In genomic region chr22:50303848-50304527, GRCh38 we compare ENCODE assay signal across 6 cellular contexts. TPM values are rescaled to one million over a fixed set of nuclear protein-coding genes. Genes with fewer than 3 reads are reported as not detected.
DNase-seq lines count a peak whose midpoint lies in the region; ATAC-seq and TF ChIP-seq lines count a peak whose summit lies in the region.

No MANE protein-coding gene starts in this region.

- H3K4me3 Mint-ChIP-seq in activated CD8-positive, alpha-beta T cell treated with anti-CD3 and anti-CD28 coated beads, Interleukin-2, amount 10 ng/mL, durations not matched to agents 7 days and 5 days = peak overlapping the region; percentile 18
- H3K4me3 Mint-ChIP-seq in mesothelial cell of epicardium = peak overlapping the region; percentile 90

- H3K27me3 Mint-ChIP-seq in activated CD8-positive, alpha-beta T cell treated with anti-CD3 and anti-CD28 coated beads, Interleukin-2, amount 10 ng/mL, durations not matched to agents 7 days and 5 days (ENCODE audit: low read depth) = peaks cover 2% of the 10 kb centered on the region
- no peaks in the 10 kb centered on the region for H3K27me3 Mint-ChIP-seq in mesothelial cell of epicardium (ENCODE audit: low read depth)

- H3K9me3 Mint-ChIP-seq in activated CD8-positive, alpha-beta T cell treated with anti-CD3 and anti-CD28 coated beads, Interleukin-2, amount 10 ng/mL, durations not matched to agents 7 days and 5 days (ENCODE audit: insufficient read depth) = no peaks in the 10 kb centered on the region
- no peaks in the 10 kb centered on the region for H3K9me3 Mint-ChIP-seq in mesothelial cell of epicardium

- no peaks in the 10 kb centered on the region for H3K36me3 Mint-ChIP-seq in activated CD8-positive, alpha-beta T cell treated with anti-CD3 and anti-CD28 coated beads, Interleukin-2, amount 10 ng/mL, durations not matched to agents 7 days and 5 days (ENCODE audit: low read depth)
- H3K36me3 Mint-ChIP-seq in mesothelial cell of epicardium = no peaks in the 10 kb centered on the region

- TF ChIP-seq CTCF in mesothelial cell of epicardium (IDR thresholded peaks at IDR 0.05; ENCODE audit: unreplicated experiment) = no peak

- CTCF ChIA-PET in activated CD8-positive, alpha-beta T cell treated with anti-CD3 and anti-CD28 coated beads, Interleukin-2, amount 10 ng/mL, durations not matched to agents 7 days and 5 days (lab: Charles Lee) = interaction anchor here (1.0 to 1.6 kb wide), 3 partner anchors 11 to 31 kb away, joined by 3 to 4 read pairs (median 4); no protein-coding TSS in a partner anchor

- DNase-seq in GM03348 (ENCODE audit: low spot score) (peak; percentile 49), mesothelial cell of epicardium (ENCODE audit: low spot score in 2 of 2, unreplicated experiment in 2 of 2) (no peak), NCI-H2029 (lab: John Stamatoyannopoulos, UW) (no peak), NCI-H2227 (lab: John Stamatoyannopoulos, UW; ENCODE audit: unreplicated experiment) (no peak)
- peak; percentile 37 for DNase-seq in activated CD8-positive, alpha-beta T cell treated with anti-CD3 and anti-CD28 coated beads, Interleukin-2, amount 10 ng/mL, durations not matched to agents 7 days and 5 days
- DNase-seq in activated CD4-positive, alpha-beta T cell treated with anti-CD3 and anti-CD28 coated beads for 4 hours = no peak

- H3K4me1 Mint-ChIP-seq in activated CD8-positive, alpha-beta T cell treated with anti-CD3 and anti-CD28 coated beads, Interleukin-2, amount 10 ng/mL, durations not matched to agents 7 days and 5 days (ENCODE audit: low read depth) = peaks cover 38% of the 10 kb centered on the region
- peaks cover 60% of the 10 kb centered on the region for H3K4me1 Mint-ChIP-seq in mesothelial cell of epicardium

- peak; percentile 14 for ATAC-seq in activated CD8-positive, alpha-beta T cell treated with anti-CD3 and anti-CD28 coated beads, Interleukin-2, amount 10 ng/mL, durations not matched to agents 7 days and 5 days

- POLR2A ChIA-PET in activated CD8-positive, alpha-beta T cell treated with anti-CD3 and anti-CD28 coated beads, Interleukin-2, amount 10 ng/mL, durations not matched to agents 7 days and 5 days (lab: Charles Lee) = interaction anchor here (0.7 to 3.8 kb wide), 3 partner anchors 10 to 47 kb away, joined by 3 to 23 read pairs (median 6); no protein-coding TSS in a partner anchor

- H3K27ac Mint-ChIP-seq in activated CD8-positive, alpha-beta T cell treated with anti-CD3 and anti-CD28 coated beads, Interleukin-2, amount 10 ng/mL, durations not matched to agents 7 days and 5 days = peak overlapping the region; percentile 34
- H3K27ac Mint-ChIP-seq in mesothelial cell of epicardium = peak overlapping the region; percentile 95

RNA-seq across cellular contexts. Expression of gene PLXNB2, which starts 3.5 kb away (rescaled TPM):
- 10 to 100 TPM; 48.4 to 49.9 TPM for total RNA-seq in activated CD8-positive, alpha-beta T cell treated with anti-CD3 and anti-CD28 coated beads, Interleukin-2, amount 10 ng/mL, durations not matched to agents 7 days and 5 days
- 467 to 493 TPM (median 468 TPM) in 3 replicates for total RNA-seq in mesothelial cell of epicardium

RNA-seq across cellular contexts. Expression of gene DENND6B, which starts 22.8 kb away (rescaled TPM):
- 1 to 10 TPM; 6.0 to 7.0 TPM for total RNA-seq in activated CD8-positive, alpha-beta T cell treated with anti-CD3 and anti-CD28 coated beads, Interleukin-2, amount 10 ng/mL, durations not matched to agents 7 days and 5 days
- total RNA-seq in mesothelial cell of epicardium = 19.0 to 20.7 TPM (median 19.2 TPM) in 3 replicates

RNA-seq across cellular contexts. Expression of gene MAPK11, which starts 33.8 kb away (rescaled TPM):
- 10 to 100 TPM; 10.4 to 11.8 TPM for total RNA-seq in activated CD8-positive, alpha-beta T cell treated with anti-CD3 and anti-CD28 coated beads, Interleukin-2, amount 10 ng/mL, durations not matched to agents 7 days and 5 days
- total RNA-seq in mesothelial cell of epicardium = 5.9 to 8.4 TPM (median 8.3 TPM) in 3 replicates

RNA-seq across cellular contexts. Expression of gene PPP6R2, which starts 39.1 kb away (rescaled TPM):
- total RNA-seq in activated CD8-positive, alpha-beta T cell treated with anti-CD3 and anti-CD28 coated beads, Interleukin-2, amount 10 ng/mL, durations not matched to agents 7 days and 5 days = 10 to 100 TPM; 62.1 to 64.9 TPM
- total RNA-seq in mesothelial cell of epicardium = 79.4 to 83.7 TPM (median 80.1 TPM) in 3 replicates

RNA-seq across cellular contexts. Expression of gene MAPK12, which starts 42.5 kb away (rescaled TPM):
- total RNA-seq in activated CD8-positive, alpha-beta T cell treated with anti-CD3 and anti-CD28 coated beads, Interleukin-2, amount 10 ng/mL, durations not matched to agents 7 days and 5 days = 1 to 10 TPM; 4.8 to 5.3 TPM
- total RNA-seq in mesothelial cell of epicardium = 55.6 to 63.3 TPM (median 57.2 TPM) in 3 replicates

Comparison
In these comparisons a context has a peak if more than half of its experiments do, and no peak if none do; other contexts are left out.
1. DNase-seq: peak in GM03348 (single experiment) and activated CD8-positive, alpha-beta T cell treated with anti-CD3 and anti-CD28 coated beads, Interleukin-2, amount 10 ng/mL, durations not matched to agents 7 days and 5 days (single experiment); none in mesothelial cell of epicardium (0 of 2), NCI-H2029 (single experiment), NCI-H2227 (single experiment) and activated CD4-positive, alpha-beta T cell treated with anti-CD3 and anti-CD28 coated beads for 4 hours (0 of 2).